In the genomic region with DNA sequence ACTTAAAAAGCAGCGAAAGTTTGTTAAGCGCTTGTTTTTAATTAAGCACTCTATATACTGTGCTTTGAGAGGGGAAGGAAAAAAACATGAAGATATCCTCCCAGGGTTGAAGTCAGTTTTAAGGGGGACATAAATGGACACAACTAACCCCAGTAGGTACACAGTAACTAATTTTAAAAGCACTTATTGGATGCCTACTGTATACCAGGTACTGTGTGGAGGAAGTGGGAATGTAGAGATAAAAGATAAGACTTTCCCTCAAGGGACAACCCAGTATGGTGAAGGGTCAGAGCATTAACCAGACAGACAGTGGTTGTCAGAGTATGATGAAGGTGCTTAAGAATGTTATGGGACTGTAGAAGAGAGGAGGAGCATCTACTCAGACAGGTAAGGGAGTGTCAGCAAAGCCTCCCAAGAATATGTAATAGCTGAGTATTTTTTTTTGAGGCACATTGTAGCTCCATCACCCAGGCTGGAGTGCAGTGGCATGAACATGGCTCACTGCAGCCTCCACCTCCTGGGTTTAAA, we compare ENCODE assay signal across 8 cellular contexts. TPM values are rescaled to one million over a fixed set of nuclear protein-coding genes. Genes with fewer than 3 reads are reported as not detected.
DNase-seq lines count a peak whose midpoint lies in the region; ATAC-seq and TF ChIP-seq lines count a peak whose summit lies in the region.

No MANE protein-coding gene starts in this region.

- peaks cover 8% of the 10 kb centered on the region for H3K79me1 ChIP-seq in mesenchymal stem cell (replicated peaks; ENCODE audit: low read length, poor library complexity, severe bottlenecking)

- 10 to 16% methylated on average over 2 of the region's 2 CpGs for WGBS in heart right ventricle, 2 donors
- WGBS in mesenchymal stem cell = 44% methylated on average over 2 of the region's 2 CpGs
- 10% methylated on average over 2 of the region's 2 CpGs for WGBS in urinary bladder

- peak overlapping the region; percentile 80 for H3K4me2 ChIP-seq in mesenchymal stem cell (ENCODE audit: low read length, poor library complexity, severe bottlenecking)

- no peaks in the 10 kb centered on the region for H3K9me3 Mint-ChIP-seq in MCF 10A (ENCODE audit: unreplicated experiment)

- H3K4me3 ChIP-seq in heart right ventricle (peak overlapping the region; percentile 53 to 87 (median 72)), mesenchymal stem cell (ENCODE audit: insufficient read depth in 1 of 2, low read depth in 1 of 2, low read length in 2 of 2) (peak overlapping the region; percentile 81 to 99), urinary bladder (ENCODE audit: low read depth, low read length) (peak overlapping the region; percentile 54)

- peak overlapping the region; percentile 99 for H3K27ac Mint-ChIP-seq in MCF 10A (ENCODE audit: low read depth, unreplicated experiment)

- ATAC-seq in heart right ventricle = no peak
- no peak for ATAC-seq in Right ventricle myocardium inferior
- ATAC-seq in HG03565 (IDR thresholded peaks at IDR 0.05; ENCODE audit: unreplicated experiment) = no peak

- H4K8ac ChIP-seq in mesenchymal stem cell (ENCODE audit: low read length) = no peak overlapping the region

- H3K36me3 ChIP-seq in heart right ventricle = peaks cover 0 to 29% (median 2%) of the 10 kb centered on the region in 9 donors
- peaks cover 6 to 29% of the 10 kb centered on the region in 2 experiments for H3K36me3 ChIP-seq in mesenchymal stem cell (ENCODE audit: control insufficient read depth in 1 of 2, insufficient read depth in 2 of 2, low read depth in 1 of 2, low read length in 2 of 2)
- H3K36me3 ChIP-seq in urinary bladder (ENCODE audit: insufficient read depth) = no peaks in the 10 kb centered on the region

- H3K9me3 ChIP-seq in heart right ventricle = no peaks in the 10 kb centered on the region
- no peaks in the 10 kb centered on the region for H3K9me3 ChIP-seq in mesenchymal stem cell (ENCODE audit: control insufficient read depth, low read length)

- H2BK15ac ChIP-seq in mesenchymal stem cell (ENCODE audit: low read depth, poor library complexity, severe bottlenecking) = no peak overlapping the region

- H3K4me1 Mint-ChIP-seq in MCF 10A (ENCODE audit: insufficient read depth, unreplicated experiment) = peaks cover 50% of the 10 kb centered on the region

- H3K27me3 ChIP-seq in heart right ventricle = no peaks in the 10 kb centered on the region
- H3K27me3 ChIP-seq in mesenchymal stem cell (ENCODE audit: control insufficient read depth in 1 of 2, insufficient read depth in 1 of 2, low read length in 2 of 2) = no peaks in the 10 kb centered on the region

- peak overlapping the region in 1 of 2 experiments; percentile 44 for H3K4ac ChIP-seq in mesenchymal stem cell (ENCODE audit: low read depth in 1 of 2, low read length in 2 of 2)

- intact Hi-C loops in heart right ventricle (cut with DNase I) = no loop called here
- intact Hi-C loops in Right ventricle myocardium inferior (cut with DNase I) = loop anchor here (5.0 kb wide), 1 partner anchor 40 kb away; no protein-coding TSS in a partner anchor
- intact Hi-C loops in MCF 10A (cut with micrococcal nuclease) = no loop called here

- peak overlapping the region; percentile 98 for H3K9ac ChIP-seq in mesenchymal stem cell (ENCODE audit: low read length)

- in situ Hi-C loops in ACHN (cut with HindIII; ENCODE audit: low pct_ligation_motif_present, low pct_unique_long_range_greater_than_20kb, low sequenced_read_pairs) = no loop called here

- H3K14ac ChIP-seq in mesenchymal stem cell (ENCODE audit: low read length in 2 of 2) = no peak overlapping the region

- H3K27ac ChIP-seq in heart right ventricle (peak overlapping the region in 8 of 10 donors; percentile 82 to 94 (median 90)), mesenchymal stem cell (ENCODE audit: low read length, poor library complexity, severe bottlenecking) (no peak overlapping the region), urinary bladder (ENCODE audit: low read depth) (no peak overlapping the region)

- H3K4me3 Mint-ChIP-seq in MCF 10A (ENCODE audit: unreplicated experiment) = peak overlapping the region; percentile 92

- CTCF ChIA-PET in MCF 10A (lab: Yijun Ruan, JAX) = no interaction called here

- H2BK120ac ChIP-seq in mesenchymal stem cell (ENCODE audit: low read depth, low read length) = no peak overlapping the region

- H3K18ac ChIP-seq in mesenchymal stem cell (ENCODE audit: low read depth in 1 of 2, low read length in 2 of 2) = no peak overlapping the region

- no peak overlapping the region for H2BK5ac ChIP-seq in mesenchymal stem cell (ENCODE audit: low read depth, low read length, poor library complexity, severe bottlenecking)

- peaks cover 24% of the 10 kb centered on the region for H3K36me3 Mint-ChIP-seq in MCF 10A (ENCODE audit: insufficient read depth, unreplicated experiment)

- no peak overlapping the region for H4K91ac ChIP-seq in mesenchymal stem cell (ENCODE audit: low read length)

- no peak for TF ChIP-seq CTCF in heart right ventricle (IDR thresholded peaks at IDR 0.05)
- no peak for TF ChIP-seq CTCF in MCF 10A (IDR thresholded peaks at IDR 0.05; ENCODE audit: unreplicated experiment)

- H2AK5ac ChIP-seq in mesenchymal stem cell (ENCODE audit: low read length, severe bottlenecking) = no peak overlapping the region

- POLR2A ChIA-PET in MCF 10A (lab: Yijun Ruan, JAX) = interaction anchor here (0.6 to 0.7 kb wide), 2 partner anchors 14 to 31 kb away, joined by 3 read pairs; no protein-coding TSS in a partner anchor

- H3K23ac ChIP-seq in mesenchymal stem cell (ENCODE audit: low read length in 2 of 2) = no peak overlapping the region

- H2BK12ac ChIP-seq in mesenchymal stem cell (ENCODE audit: low read length in 2 of 2) = no peak overlapping the region

- no peak overlapping the region for H2AFZ ChIP-seq in mesenchymal stem cell (ENCODE audit: low read depth, low read length)

- H3K27me3 Mint-ChIP-seq in MCF 10A (ENCODE audit: insufficient read depth, unreplicated experiment) = no peaks in the 10 kb centered on the region

- peaks cover 10 to 38% (median 29%) of the 10 kb centered on the region in 9 donors for H3K4me1 ChIP-seq in heart right ventricle
- peaks cover 11% of the 10 kb centered on the region for H3K4me1 ChIP-seq in mesenchymal stem cell (ENCODE audit: control insufficient read depth, insufficient read depth, low read depth, low read length)
- peaks cover 2% of the 10 kb centered on the region for H3K4me1 ChIP-seq in urinary bladder (ENCODE audit: insufficient read depth)

- no peak for DNase-seq in heart right ventricle
- no peak for DNase-seq in Right ventricle myocardium inferior (ENCODE audit: missing footprints)
- DNase-seq in MCF 10A (ENCODE audit: unreplicated experiment) = no peak
- DNase-seq in mesenchymal stem cell = no peak
- no peak for DNase-seq in NCI-H524 (lab: John Stamatoyannopoulos, UW)
- DNase-seq in ACHN = no peak

- BruUV-seq in MCF 10A (replicated peaks; lab: Mats Ljungman, UMichigan) = no TSS peak

RNA-seq across cellular contexts. Expression of a gene that starts 0.9 kb away (rescaled TPM):
- total RNA-seq in heart right ventricle (10 to 100 TPM; 37.1 to 49.1 (median 42.1) TPM), Right ventricle myocardium inferior (39.5 TPM), MCF 10A (2022) (58.0 and 63.9 TPM in 2 replicates), urinary bladder (16.0 TPM)
- polyA plus RNA-seq in heart right ventricle (10 to 100 TPM; 32.6 to 36.6 TPM), urinary bladder (42.8 TPM)
- 50.0 TPM for polyA plus RNA-seq in mesenchymal stem cell (2013, experiment 1 of 2)
- 49.7 TPM for polyA plus RNA-seq in mesenchymal stem cell (2013, experiment 2 of 2)

RNA-seq across cellular contexts. Expression of a gene that starts 15.0 kb away (rescaled TPM):
- total RNA-seq in heart right ventricle = 1 to 10 TPM; 1.7 to 4.2 (median 2.6) TPM
- polyA plus RNA-seq in heart right ventricle = 1 to 10 TPM; 4.1 to 8.2 TPM
- total RNA-seq in Right ventricle myocardium inferior = 2.8 TPM
- 20.0 and 26.2 TPM in 2 replicates for total RNA-seq in MCF 10A (2022)
- polyA plus RNA-seq in mesenchymal stem cell (2013, experiment 1 of 2) = 14.0 TPM
- 13.0 TPM for polyA plus RNA-seq in mesenchymal stem cell (2013, experiment 2 of 2)
- 8.5 TPM for total RNA-seq in urinary bladder
- 11.0 TPM for polyA plus RNA-seq in urinary bladder

RNA-seq across cellular contexts. Expression of a gene that starts 15.9 kb away (rescaled TPM):
- total RNA-seq in heart right ventricle = 10 to 100 TPM; 17.3 to 34.1 (median 19.8) TPM
- polyA plus RNA-seq in heart right ventricle = 10 to 100 TPM; 20.3 to 29.9 TPM
- 18.3 TPM for total RNA-seq in Right ventricle myocardium inferior
- total RNA-seq in MCF 10A (2022) = 69.1 and 76.8 TPM in 2 replicates
- 38.9 TPM for polyA plus RNA-seq in mesenchymal stem cell (2013, experiment 1 of 2)
- 36.3 TPM for polyA plus RNA-seq in mesenchymal stem cell (2013, experiment 2 of 2)
- 30.9 TPM for total RNA-seq in urinary bladder
- 63.7 TPM for polyA plus RNA-seq in urinary bladder

RNA-seq across cellular contexts. Expression of a gene that starts 44.9 kb away (rescaled TPM):
- total RNA-seq in heart right ventricle (10 to 100 TPM; 24.9 to 51.1 (median 33.1) TPM), Right ventricle myocardium inferior (33.5 TPM), MCF 10A (2022) (103 and 209 TPM in 2 replicates), urinary bladder (18.2 TPM)
- polyA plus RNA-seq in heart right ventricle (10 to 100 TPM in 1 of 2 donors, 1 to 10 TPM in 1; 7.8 to 17.0 TPM), urinary bladder (25.6 TPM)
- 55.9 TPM for polyA plus RNA-seq in mesenchymal stem cell (2013, experiment 1 of 2)
- polyA plus RNA-seq in mesenchymal stem cell (2013, experiment 2 of 2) = 52.8 TPM

RNA-seq across cellular contexts. Expression of a gene that starts 45.5 kb away (rescaled TPM):
- total RNA-seq in heart right ventricle (100 to 1,000 TPM; 106 to 144 (median 127) TPM), Right ventricle myocardium inferior (129 TPM), MCF 10A (2022) (120 and 127 TPM in 2 replicates), urinary bladder (64.7 TPM)
- polyA plus RNA-seq in heart right ventricle (100 to 1,000 TPM in 1 of 2 donors, 10 to 100 TPM in 1; 48.4 to 169 TPM), urinary bladder (58.6 TPM)
- polyA plus RNA-seq in mesenchymal stem cell (2013, experiment 1 of 2) = 38.7 TPM
- 39.7 TPM for polyA plus RNA-seq in mesenchymal stem cell (2013, experiment 2 of 2)

Comparison
In these comparisons a context has a peak if more than half of its experiments do, and no peak if none do; other contexts are left out.
1. H3K27ac ChIP-seq: peak in heart right ventricle (8 of 10); none in mesenchymal stem cell (single experiment) and urinary bladder (single experiment).
2. Peak in every context shown above with its lines, with median percentiles within 50 percentile points of each other: H3K4me3 ChIP-seq.